34 cellular contexts compared by ENCODE assay signal in genomic region chr15:97694456-97694855, GRCh38.
"Had no signal": no experiment of that assay in that cellular context is flagged by ENCODE, and none has a peak within 500 bp of the region (broad histone marks: within the 10 kb centered on the region; RNA-seq: fewer than 3 reads in every experiment).

No MANE protein-coding gene starts in this region.

- H3K9ac ChIP-seq: KMS-11 had no signal

- H3K4me2 ChIP-seq: KMS-11 had no signal

- H3K27me3 ChIP-seq: MG63 had no signal

- H3K27ac ChIP-seq: KMS-11 had no signal

- H3K36me3 ChIP-seq: MG63 had no signal

- DNase-seq: Karpas-422, Kasumi-1, MG63, MM.1S, MV-4-11, NCI-H1048, NCI-H1092, NCI-H1092 treated with DMSO at 0.1 percent for 48 hours, NCI-H1105, NCI-H1105 treated with DMSO at 0.1 percent for 48 hours, NCI-H1417, NCI-H1417 treated with DMSO at 0.1 percent for 48 hours, NCI-H1436, NCI-H1436 treated with DMSO at 0.1 percent for 48 hours, NCI-H146, NCI-H1694, NCI-H1694 treated with DMSO at 0.1 percent for 48 hours, NCI-H187, NCI-H187 treated with DMSO at 0.1 percent for 48 hours, NCI-H1930, NCI-H2029, NCI-H2029 treated with DMSO at 0.1 percent for 48 hours, NCI-H2081 treated with DMSO at 0.1 percent for 48 hours, NCI-H2107, NCI-H2171, NCI-H2171 treated with DMSO at 0.1 percent for 48 hours, NCI-H2227 treated with DMSO at 0.1 percent for 48 hours, NCI-H226, NCI-H345, NCI-H446, NCI-H446 treated with DMSO at 0.1 percent for 48 hours, NCI-H510A, NCI-H510A treated with DMSO at 0.1 percent for 48 hours had no signal

- H3K4me3 ChIP-seq: MG63 had no signal
